Comparison of ENCODE assay signal across 18 cellular contexts in genomic region chr1:203048086-203048485, GRCh38. TPM values are rescaled to one million over a fixed set of nuclear protein-coding genes. Genes with fewer than 3 reads are reported as not detected.
A peak's percentile ranks its signal among the peaks of the same experiment; 100 is the strongest.
DNase-seq lines count a peak whose midpoint lies in the region; ATAC-seq, FAIRE-seq and TF ChIP-seq lines count a peak whose summit lies in the region.
"Had no signal": no experiment of that assay in that cellular context is flagged by ENCODE, and none has a peak within 500 bp of the region (broad histone marks: within the 10 kb centered on the region; RNA-seq: fewer than 3 reads in every experiment).

No MANE protein-coding gene starts in this region.

- no peak overlapping the region for H3K4me2 ChIP-seq in HepG2 (ENCODE audit: low read depth, low read length)
- H3K4me2 ChIP-seq in GM12878 (ENCODE audit: control insufficient read depth, insufficient read depth), result no peak overlapping the region
- H3K4me2 ChIP-seq: A549, KMS-11 had no signal

- TF ChIP-seq POLR2A in HepG2 (IDR thresholded peaks at IDR 0.05; ENCODE audit: insufficient read depth in 1 of 2, low read depth in 2 of 2, low read length in 2 of 2), result no peak
- no peak for TF ChIP-seq POLR2A in right lobe of liver (IDR thresholded peaks at IDR 0.05)
- TF ChIP-seq POLR2A in GM12878 (IDR thresholded peaks at IDR 0.05; ENCODE audit: low read depth, low read length), result no peak

- TF ChIP-seq RAD21 in HepG2 (CRISPR knock-in tag; IDR thresholded peaks at IDR 0.05) (no peak), GM12878 (IDR thresholded peaks at IDR 0.05; ENCODE audit: insufficient read depth, low read depth, low read length) (no peak)

- H3K4me3 ChIP-seq in HepG2 (replicated peaks in 1 of 3; ENCODE audit: insufficient read depth in 1 of 3, low read depth in 2 of 3, low read length in 3 of 3) (no peak overlapping the region), right lobe of liver (no peak overlapping the region), GM12878 (no peak overlapping the region), iPS-15b (ENCODE audit: low read depth, low read length) (peak overlapping the region; percentile 8)
- H3K4me3 ChIP-seq: A549, SK-N-MC had no signal

- H3K9ac ChIP-seq in HepG2 (ENCODE audit: insufficient read depth, low read depth, low read length) (no peak overlapping the region), GM12878 (ENCODE audit: control insufficient read depth, insufficient read depth, low read length) (no peak overlapping the region), iPS-15b (ENCODE audit: low read depth, low read length) (no peak overlapping the region)
- H3K9ac ChIP-seq: KMS-11 had no signal

- TF ChIP-seq EP300 in HepG2 (IDR thresholded peaks at IDR 0.05; ENCODE audit: low read depth in 2 of 2, low read length in 2 of 2) (no peak), HepG2 (CRISPR knock-in tag; IDR thresholded peaks at IDR 0.05; ENCODE audit: borderline replicate concordance) (no peak), GM12878 (IDR thresholded peaks at IDR 0.05; ENCODE audit: borderline replicate concordance in 1 of 2, control insufficient read depth in 1 of 2, low read depth in 2 of 2, low read length in 2 of 2) (no peak)

- H2AFZ ChIP-seq in HepG2 (ENCODE audit: low read length) (no peak overlapping the region), GM12878 (ENCODE audit: control insufficient read depth, low read depth, low read length) (no peak overlapping the region)

- FAIRE-seq in HepG2 (lab: Jason Lieb, UNC) (no peak), GM12878 (lab: Jason Lieb, UNC) (no peak)
- FAIRE-seq: A549 had no signal

- RAD21 ChIA-PET in GM12878 (lab: Charles Lee; ENCODE audit: unreplicated experiment), result no interaction called here

- 18% methylated on average over 5 of the region's 11 CpGs for WGBS in HepG2 (ENCODE audit: low lambda C conversion rate)
- WGBS in right lobe of liver (ENCODE audit: insufficient coverage, low coverage, low lambda C conversion rate, missing lambda C conversion rate), result 81% methylated on average over 3 of the region's 11 CpGs
- WGBS in GM12878 (ENCODE audit: insufficient coverage, insufficient replicate concordance, low lambda C conversion rate, missing lambda C conversion rate), result 28% methylated on average over 11 of the region's 11 CpGs

- peaks cover 6 to 48% of the 10 kb centered on the region in 2 experiments for H3K27me3 ChIP-seq in HepG2 (ENCODE audit: control insufficient read depth in 1 of 2, insufficient read depth in 2 of 2, low read length in 2 of 2)
- no peaks in the 10 kb centered on the region for H3K27me3 ChIP-seq in right lobe of liver
- peaks cover 0 to 2% of the 10 kb centered on the region in 2 experiments; a peak in 1 of 4 replicates for H3K27me3 ChIP-seq in GM12878 (replicated peaks in 1 of 2; ENCODE audit: control insufficient read depth in 2 of 2, insufficient read depth in 2 of 2, low read length in 1 of 2)
- peaks cover 4% of the 10 kb centered on the region for H3K27me3 ChIP-seq in iPS-15b (ENCODE audit: control insufficient read depth, insufficient read depth, low read length)

- SMC1A ChIA-PET in GM12878 (lab: Charles Lee; ENCODE audit: uncharacterized antibody, unreplicated experiment), result no interaction called here

- H3K36me3 ChIP-seq in HepG2 (replicated peaks in 1 of 2; ENCODE audit: control insufficient read depth in 1 of 2, insufficient read depth in 2 of 2, low read length in 2 of 2) (no peaks in the 10 kb centered on the region), right lobe of liver (no peaks in the 10 kb centered on the region), GM12878 (ENCODE audit: control insufficient read depth in 2 of 2, insufficient read depth in 2 of 2, low read length in 1 of 2) (no peaks in the 10 kb centered on the region; a peak in 1 of 4 replicates), iPS-15b (ENCODE audit: control insufficient read depth, insufficient read depth, low read length) (peaks cover 5% of the 10 kb centered on the region)

- H3K4me1 ChIP-seq in HepG2 (ENCODE audit: insufficient read depth, low read length), result no peaks in the 10 kb centered on the region
- no peaks in the 10 kb centered on the region for H3K4me1 ChIP-seq in right lobe of liver
- H3K4me1 ChIP-seq in GM12878 (ENCODE audit: control insufficient read depth, insufficient read depth, low read length), result no peaks in the 10 kb centered on the region
- peaks cover 9% of the 10 kb centered on the region for H3K4me1 ChIP-seq in iPS-15b (ENCODE audit: control insufficient read depth, insufficient read depth, low read length)
- H3K4me1 ChIP-seq: Caco-2 had no signal

- no peaks in the 10 kb centered on the region for H3K9me3 ChIP-seq in HepG2 (ENCODE audit: low read length)
- no peaks in the 10 kb centered on the region for H3K9me3 ChIP-seq in right lobe of liver
- no peaks in the 10 kb centered on the region for H3K9me3 ChIP-seq in GM12878 (replicated peaks; ENCODE audit: control insufficient read depth, insufficient read depth, low read length)
- H3K9me3 ChIP-seq in iPS-15b (ENCODE audit: control insufficient read depth, insufficient read depth, low read length), result no peaks in the 10 kb centered on the region
- H3K9me3 ChIP-seq: A549, Caco-2 had no signal

- no peaks in the 10 kb centered on the region for H3K79me2 ChIP-seq in HepG2 (ENCODE audit: insufficient read depth, low read length)
- H3K79me2 ChIP-seq in GM12878 (ENCODE audit: control insufficient read depth, insufficient read depth, low read length), result no peaks in the 10 kb centered on the region

- in situ Hi-C loops in HepG2 (cut with HindIII; ENCODE audit: extremely low pct_ligation_motif_present, low pct_unique_long_range_greater_than_20kb), result no loop called here
- in situ Hi-C loops in GM12878 (cut with MboI), result no loop called here

- intact Hi-C loops in HepG2 (cut with micrococcal nuclease; ENCODE audit: unreplicated experiment), result no loop called here
- intact Hi-C loops in right lobe of liver (cut with DNase I), result no loop called here
- intact Hi-C loops in GM12878 (cut with micrococcal nuclease; ENCODE audit: unreplicated experiment), result loop anchor here (1.0 kb wide), 1 partner anchor 40 kb away; no protein-coding TSS in a partner anchor

- CTCF ChIA-PET in HepG2 (lab: Yijun Ruan, JAX; ENCODE audit: low intra/inter-chr PET ratio, low total read pairs) (no interaction called here), GM12878 (lab: Yijun Ruan, JAX) (no interaction called here)

- POLR2A ChIA-PET in HepG2 (lab: Yijun Ruan, JAX), result no interaction called here
- POLR2A ChIA-PET in GM12878 (lab: Charles Lee), result no interaction called here

- H4K20me1 ChIP-seq in HepG2 (ENCODE audit: insufficient read depth, low read length), result no peaks in the 10 kb centered on the region
- H4K20me1 ChIP-seq in GM12878 (ENCODE audit: control insufficient read depth, insufficient read depth), result no peaks in the 10 kb centered on the region

- no peak overlapping the region for H3K27ac ChIP-seq in HepG2 (ENCODE audit: extremely low read length, insufficient read depth, low read length)
- H3K27ac ChIP-seq in right lobe of liver, result no peak overlapping the region
- H3K27ac ChIP-seq in GM12878 (ENCODE audit: control insufficient read depth, insufficient read depth), result no peak overlapping the region
- H3K27ac ChIP-seq: A549, KMS-11, SK-N-MC had no signal

- TF ChIP-seq CTCF in HepG2 (CRISPR knock-in tag; IDR thresholded peaks at IDR 0.05) (no peak), right lobe of liver (IDR thresholded peaks at IDR 0.05) (no peak), GM12878 (IDR thresholded peaks at IDR 0.05 in 2 of 3, conservative IDR thresholded peaks at IDR 0.05 in 1 of 3; ENCODE audit: control insufficient read depth in 2 of 3, extremely low read depth in 1 of 3, insufficient read depth in 1 of 3, low read depth in 3 of 3, low read length in 3 of 3) (no peak)

- BruUV-seq in HepG2 (replicated peaks; lab: Mats Ljungman, UMichigan) (no TSS peak), GM12878 (replicated peaks; lab: Mats Ljungman, UMichigan) (TSS peak; percentile 27)

- DNase-seq in HepG2 (ENCODE audit: low spot score) (no peak), right lobe of liver (no peak), GM12878 (ENCODE audit: low read depth, low spot score) (no peak), NCI-H774 (lab: John Stamatoyannopoulos, UW) (no peak), anterior cingulate cortex (lab: John Stamatoyannopoulos, UW) (no peak)
- no peak for DNase-seq in stimulated activated CD4-positive, alpha-beta T cell treated with anti-CD3 and anti-CD28 coated beads, Interleukin-1b, Interleukin-23, amount 100 ng/mL, for 48 hours
- DNase-seq: Caco-2, HCEC 1CT, NCI-H1105 treated with DMSO at 0.1 percent for 48 hours, NCI-H187 treated with DMSO at 0.1 percent for 48 hours, NCI-H748 treated with DMSO at 0.1 percent for 48 hours had no signal

- ATAC-seq in HepG2 (peak; percentile 10; the same call in 1 of the 3 replicates), right lobe of liver (no peak), GM12878 (no peak), GM19452 (IDR thresholded peaks at IDR 0.05; ENCODE audit: unreplicated experiment) (no peak)

RNA-seq across cellular contexts. Expression of gene PPFIA4, which starts 21.8 kb away (rescaled TPM):
- total RNA-seq in HepG2 (2016; rRNA removed; fragmentation: Illumina TruSeq; extraction: Trizol) (not detected in 2 replicates), right lobe of liver (1 to 10 TPM in 1 of 6 experiments, under 1 TPM in 4, not detected in 1; 0.18 to 5.5 (median 0.49) TPM), GM12878 (2014; rRNA removed) (0.54 and 0.79 TPM in 2 replicates), GM12878 (2014; rRNA removed; fragmentation: Illumina TruSeq; extraction: Trizol) (0.18 and 0.22 TPM in 2 replicates), GM12878 (2021) (1.1 and 1.5 TPM in 2 replicates)
- not detected in 2 replicates for total RNA-seq in HepG2 (2016; cell fraction: cytosol; rRNA removed; fragmentation: Illumina TruSeq; extraction: Trizol; ENCODE audit: low read depth)
- total RNA-seq in HepG2 (2016; cell fraction: insoluble cytoplasmic fraction; rRNA removed; fragmentation: Illumina TruSeq; extraction: Trizol), result 0.15 TPM in 1 of 2 replicates, not detected in the other
- total RNA-seq in HepG2 (2016; cell fraction: membrane; rRNA removed; fragmentation: Illumina TruSeq; extraction: Trizol), result not detected in 2 replicates
- total RNA-seq in HepG2 (2016; cell fraction: nucleus; rRNA removed; fragmentation: Illumina TruSeq; extraction: Trizol), result 0.12 TPM in 1 of 2 replicates, not detected in the other
- polyA plus RNA-seq in HepG2 (2011; rRNA removed) (5.4 and 6.4 TPM in 2 replicates), GM12878 (2011; rRNA removed) (14.8 and 19.7 TPM in 2 replicates), GM12878 (2014; fragmentation: Illumina TruSeq; extraction: Trizol) (0.34 and 1.1 TPM in 2 replicates), GM12878 (2014; fragmentation: Nextera tagmentation; extraction: Ambion mirVana) (under 1 TPM; 0.02 to 0.11 TPM), GM12878 (2014; rRNA removed) (0.74 and 0.88 TPM in 2 replicates), GM12878 (2016; fragmentation: Nextera tagmentation; extraction: Ambion mirVana) (under 1 TPM in 1 of 2 experiments, not detected in 1; 0.04 TPM)
- polyA plus RNA-seq in HepG2 (2011; cell fraction: cytosol; rRNA removed), result 0.67 and 1.6 TPM in 2 replicates
- 76.9 and 115 TPM in 2 replicates for polyA plus RNA-seq in HepG2 (2011; cell fraction: nucleus; rRNA removed)
- 3.1 and 4.4 TPM in 2 replicates for polyA plus RNA-seq in HepG2 (2012)
- not detected in 2 replicates for polyA plus RNA-seq in HepG2 (2016; cell fraction: cytosol; fragmentation: Illumina TruSeq; extraction: Trizol; ENCODE audit: low read depth)
- polyA plus RNA-seq in HepG2 (2016; cell fraction: insoluble cytoplasmic fraction; fragmentation: Illumina TruSeq; extraction: Trizol; ENCODE audit: low read depth), result not detected in 2 replicates
- not detected in 2 replicates for polyA plus RNA-seq in HepG2 (2016; cell fraction: membrane; fragmentation: Illumina TruSeq; extraction: Trizol; ENCODE audit: low read depth)
- polyA plus RNA-seq in HepG2 (2016; cell fraction: nucleus; fragmentation: Illumina TruSeq; extraction: Trizol; ENCODE audit: insufficient read depth, low read depth), result 0.07 and 0.44 TPM in 2 replicates
- polyA minus RNA-seq in HepG2 (2011; rRNA and poly(A)+ RNA removed; ENCODE audit: low replicate concordance), result 0.72 and 10.8 TPM in 2 replicates
- polyA minus RNA-seq in HepG2 (2011; cell fraction: cytosol; rRNA and poly(A)+ RNA removed), result 0.49 and 0.62 TPM in 2 replicates
- 19.8 and 25.9 TPM in 2 replicates for polyA minus RNA-seq in HepG2 (2011; cell fraction: nucleus; rRNA and poly(A)+ RNA removed)
- 287 and 339 TPM in 2 replicates for total RNA-seq in GM12878 (2013; cell fraction: nucleolus; rRNA removed)
- polyA plus RNA-seq in GM12878 (2011; ENCODE audit: low read depth), result 10.7 TPM
- 14.5 and 19.9 TPM in 2 replicates for polyA plus RNA-seq in GM12878 (2011; cell fraction: cytosol; rRNA removed)
- polyA plus RNA-seq in GM12878 (2011; cell fraction: nucleus; rRNA removed), result 252 and 384 TPM in 2 replicates
- polyA plus RNA-seq in GM12878 (2012), result 22.9 and 25.7 TPM in 2 replicates
- polyA minus RNA-seq in GM12878 (2011; rRNA and poly(A)+ RNA removed), result 16.0 and 36.5 TPM in 2 replicates
- 5.2 and 8.8 TPM in 2 replicates for polyA minus RNA-seq in GM12878 (2011; cell fraction: cytosol; rRNA and poly(A)+ RNA removed)
- 57.1 and 63.0 TPM in 2 replicates for polyA minus RNA-seq in GM12878 (2011; cell fraction: nucleus; rRNA and poly(A)+ RNA removed)

RNA-seq across cellular contexts. Expression of gene MYOG, which starts 37.7 kb away (rescaled TPM):
- total RNA-seq in HepG2 (2016; rRNA removed; fragmentation: Illumina TruSeq; extraction: Trizol) (not detected in 2 replicates), right lobe of liver (not detected), GM12878 (2014; rRNA removed) (not detected in 2 replicates), GM12878 (2014; rRNA removed; fragmentation: Illumina TruSeq; extraction: Trizol) (not detected in 2 replicates), GM12878 (2021) (not detected in 2 replicates)
- not detected in 2 replicates for total RNA-seq in HepG2 (2016; cell fraction: cytosol; rRNA removed; fragmentation: Illumina TruSeq; extraction: Trizol; ENCODE audit: low read depth)
- not detected in 2 replicates for total RNA-seq in HepG2 (2016; cell fraction: insoluble cytoplasmic fraction; rRNA removed; fragmentation: Illumina TruSeq; extraction: Trizol)
- total RNA-seq in HepG2 (2016; cell fraction: membrane; rRNA removed; fragmentation: Illumina TruSeq; extraction: Trizol), result not detected in 2 replicates
- total RNA-seq in HepG2 (2016; cell fraction: nucleus; rRNA removed; fragmentation: Illumina TruSeq; extraction: Trizol), result not detected in 2 replicates
- polyA plus RNA-seq in HepG2 (2011; rRNA removed) (not detected in 2 replicates), GM12878 (2011; rRNA removed) (not detected in 2 replicates), GM12878 (2014; fragmentation: Illumina TruSeq; extraction: Trizol) (not detected in 2 replicates), GM12878 (2014; fragmentation: Nextera tagmentation; extraction: Ambion mirVana) (not detected), GM12878 (2014; rRNA removed) (0.05 TPM in 1 of 2 replicates, not detected in the other), GM12878 (2016; fragmentation: Nextera tagmentation; extraction: Ambion mirVana) (not detected)
- polyA plus RNA-seq in HepG2 (2011; cell fraction: cytosol; rRNA removed), result not detected in 2 replicates
- polyA plus RNA-seq in HepG2 (2011; cell fraction: nucleus; rRNA removed), result not detected in 2 replicates
- not detected in 2 replicates for polyA plus RNA-seq in HepG2 (2012)
- not detected in 2 replicates for polyA plus RNA-seq in HepG2 (2016; cell fraction: cytosol; fragmentation: Illumina TruSeq; extraction: Trizol; ENCODE audit: low read depth)
- polyA plus RNA-seq in HepG2 (2016; cell fraction: insoluble cytoplasmic fraction; fragmentation: Illumina TruSeq; extraction: Trizol; ENCODE audit: low read depth), result not detected in 2 replicates
- not detected in 2 replicates for polyA plus RNA-seq in HepG2 (2016; cell fraction: membrane; fragmentation: Illumina TruSeq; extraction: Trizol; ENCODE audit: low read depth)
- not detected in 2 replicates for polyA plus RNA-seq in HepG2 (2016; cell fraction: nucleus; fragmentation: Illumina TruSeq; extraction: Trizol; ENCODE audit: insufficient read depth, low read depth)
- polyA minus RNA-seq in HepG2 (2011; rRNA and poly(A)+ RNA removed; ENCODE audit: low replicate concordance), result not detected in 2 replicates
- not detected in 2 replicates for polyA minus RNA-seq in HepG2 (2011; cell fraction: cytosol; rRNA and poly(A)+ RNA removed)
- not detected in 2 replicates for polyA minus RNA-seq in HepG2 (2011; cell fraction: nucleus; rRNA and poly(A)+ RNA removed)
- not detected in 2 replicates for total RNA-seq in GM12878 (2013; cell fraction: nucleolus; rRNA removed)
- polyA plus RNA-seq in GM12878 (2011; ENCODE audit: low read depth), result not detected
- polyA plus RNA-seq in GM12878 (2011; cell fraction: cytosol; rRNA removed), result not detected in 2 replicates
- not detected in 2 replicates for polyA plus RNA-seq in GM12878 (2011; cell fraction: nucleus; rRNA removed)
- not detected in 2 replicates for polyA plus RNA-seq in GM12878 (2012)
- polyA minus RNA-seq in GM12878 (2011; rRNA and poly(A)+ RNA removed), result not detected in 2 replicates
- not detected in 2 replicates for polyA minus RNA-seq in GM12878 (2011; cell fraction: cytosol; rRNA and poly(A)+ RNA removed)
- polyA minus RNA-seq in GM12878 (2011; cell fraction: nucleus; rRNA and poly(A)+ RNA removed), result not detected in 2 replicates
- total RNA-seq: Caco-2, M059J had no signal
- polyA plus RNA-seq: A549, CD14-positive monocyte had no signal

RNA-seq across cellular contexts. Expression of gene TMEM183A, which starts 40.9 kb away (rescaled TPM):
- total RNA-seq in HepG2 (2016; rRNA removed; fragmentation: Illumina TruSeq; extraction: Trizol) (82.0 and 85.4 TPM in 2 replicates), right lobe of liver (10 to 100 TPM; 21.4 to 38.1 (median 31.0) TPM), GM12878 (2014; rRNA removed) (68.5 and 72.3 TPM in 2 replicates), GM12878 (2014; rRNA removed; fragmentation: Illumina TruSeq; extraction: Trizol) (49.4 and 56.1 TPM in 2 replicates), GM12878 (2021) (58.1 and 64.2 TPM in 2 replicates)
- total RNA-seq in HepG2 (2016; cell fraction: cytosol; rRNA removed; fragmentation: Illumina TruSeq; extraction: Trizol; ENCODE audit: low read depth), result 117 and 147 TPM in 2 replicates
- total RNA-seq in HepG2 (2016; cell fraction: insoluble cytoplasmic fraction; rRNA removed; fragmentation: Illumina TruSeq; extraction: Trizol), result 82.0 and 82.7 TPM in 2 replicates
- 214 and 215 TPM in 2 replicates for total RNA-seq in HepG2 (2016; cell fraction: membrane; rRNA removed; fragmentation: Illumina TruSeq; extraction: Trizol)
- total RNA-seq in HepG2 (2016; cell fraction: nucleus; rRNA removed; fragmentation: Illumina TruSeq; extraction: Trizol), result 59.5 and 61.7 TPM in 2 replicates
- polyA plus RNA-seq in HepG2 (2011; rRNA removed) (56.2 and 59.7 TPM in 2 replicates), GM12878 (2011; rRNA removed) (82.5 and 103 TPM in 2 replicates), GM12878 (2014; fragmentation: Illumina TruSeq; extraction: Trizol) (69.4 and 75.4 TPM in 2 replicates), GM12878 (2014; fragmentation: Nextera tagmentation; extraction: Ambion mirVana) (10 to 100 TPM; 12.3 to 25.0 TPM), GM12878 (2014; rRNA removed) (55.5 and 57.8 TPM in 2 replicates), GM12878 (2016; fragmentation: Nextera tagmentation; extraction: Ambion mirVana) (10 to 100 TPM; 76.8 to 85.6 TPM)
- polyA plus RNA-seq in HepG2 (2011; cell fraction: cytosol; rRNA removed), result 65.4 and 69.6 TPM in 2 replicates
- 86.6 and 92.4 TPM in 2 replicates for polyA plus RNA-seq in HepG2 (2011; cell fraction: nucleus; rRNA removed)
- 28.1 and 30.6 TPM in 2 replicates for polyA plus RNA-seq in HepG2 (2012)
- 140 and 156 TPM in 2 replicates for polyA plus RNA-seq in HepG2 (2016; cell fraction: cytosol; fragmentation: Illumina TruSeq; extraction: Trizol; ENCODE audit: low read depth)
- 69.4 and 76.0 TPM in 2 replicates for polyA plus RNA-seq in HepG2 (2016; cell fraction: insoluble cytoplasmic fraction; fragmentation: Illumina TruSeq; extraction: Trizol; ENCODE audit: low read depth)
- 186 and 191 TPM in 2 replicates for polyA plus RNA-seq in HepG2 (2016; cell fraction: membrane; fragmentation: Illumina TruSeq; extraction: Trizol; ENCODE audit: low read depth)
- polyA plus RNA-seq in HepG2 (2016; cell fraction: nucleus; fragmentation: Illumina TruSeq; extraction: Trizol; ENCODE audit: insufficient read depth, low read depth), result 82.0 and 83.2 TPM in 2 replicates
- polyA minus RNA-seq in HepG2 (2011; rRNA and poly(A)+ RNA removed; ENCODE audit: low replicate concordance), result 142 and 277 TPM in 2 replicates
- 22.9 and 28.1 TPM in 2 replicates for polyA minus RNA-seq in HepG2 (2011; cell fraction: cytosol; rRNA and poly(A)+ RNA removed)
- polyA minus RNA-seq in HepG2 (2011; cell fraction: nucleus; rRNA and poly(A)+ RNA removed), result 96.7 and 106 TPM in 2 replicates
- 67.8 and 72.7 TPM in 2 replicates for total RNA-seq in GM12878 (2013; cell fraction: nucleolus; rRNA removed)
- polyA plus RNA-seq in GM12878 (2011; ENCODE audit: low read depth), result 34.3 TPM
- 110 and 152 TPM in 2 replicates for polyA plus RNA-seq in GM12878 (2011; cell fraction: cytosol; rRNA removed)
- polyA plus RNA-seq in GM12878 (2011; cell fraction: nucleus; rRNA removed), result 85.5 and 103 TPM in 2 replicates
- polyA plus RNA-seq in GM12878 (2012), result 35.3 and 35.6 TPM in 2 replicates
- polyA minus RNA-seq in GM12878 (2011; rRNA and poly(A)+ RNA removed), result 105 and 118 TPM in 2 replicates
- 18.4 and 31.5 TPM in 2 replicates for polyA minus RNA-seq in GM12878 (2011; cell fraction: cytosol; rRNA and poly(A)+ RNA removed)
- 33.7 and 49.2 TPM in 2 replicates for polyA minus RNA-seq in GM12878 (2011; cell fraction: nucleus; rRNA and poly(A)+ RNA removed)
